In genomic region chr10:49285232-49285631, GRCh38 we compare ENCODE assay signal across 16 cellular contexts. TPM values are rescaled to one million over a fixed set of nuclear protein-coding genes. Genes with fewer than 3 reads are reported as not detected.
DNase-seq lines count a peak whose midpoint lies in the region; ATAC-seq and TF ChIP-seq lines count a peak whose summit lies in the region.
"Had no signal": no experiment of that assay in that cellular context is flagged by ENCODE, and none has a peak within 500 bp of the region (broad histone marks: within the 10 kb centered on the region; RNA-seq: fewer than 3 reads in every experiment).

No MANE protein-coding gene starts in this region.

- in situ Hi-C loops in gastrocnemius medialis (cut with MboI; ENCODE audit: low sequenced_read_pairs in 4 of 4) = no loop called here

- H3K9ac ChIP-seq in SK-N-SH (no peak overlapping the region), PC-3 (ENCODE audit: low read length) (no peak overlapping the region)

- H3K4me2 ChIP-seq in SK-N-SH (no peak overlapping the region), PC-3 (ENCODE audit: low read length) (no peak overlapping the region), hepatocyte (no peak overlapping the region)

- no peaks in the 10 kb centered on the region for H3K9me2 ChIP-seq in SK-N-SH
- no peaks in the 10 kb centered on the region for H3K9me2 ChIP-seq in PC-3 (replicated peaks; ENCODE audit: low read length)
- no peaks in the 10 kb centered on the region for H3K9me2 ChIP-seq in hepatocyte (replicated peaks; ENCODE audit: insufficient read depth)

- no peak for TF ChIP-seq EP300 in SK-N-SH (IDR thresholded peaks at IDR 0.05; ENCODE audit: borderline replicate concordance in 1 of 2, low read depth in 1 of 2, low read length in 1 of 2)

- H3K9me3 ChIP-seq in SK-N-SH = no peaks in the 10 kb centered on the region
- H3K9me3 ChIP-seq in PC-3 (ENCODE audit: low read length) = no peaks in the 10 kb centered on the region
- no peaks in the 10 kb centered on the region for H3K9me3 ChIP-seq in gastrocnemius medialis
- H3K9me3 ChIP-seq in hepatocyte (ENCODE audit: low read depth) = no peaks in the 10 kb centered on the region

- no peak for TF ChIP-seq CTCF in SK-N-SH (IDR thresholded peaks at IDR 0.05)
- no peak for TF ChIP-seq CTCF in PC-3 (conservative IDR thresholded peaks at IDR 0.05; ENCODE audit: low read depth, low read length)
- TF ChIP-seq CTCF in gastrocnemius medialis (IDR thresholded peaks at IDR 0.05 in 4 of 5, conservative IDR thresholded peaks at IDR 0.05 in 1 of 5) = no peak
- no peak for TF ChIP-seq CTCF in RWPE1 (conservative IDR thresholded peaks at IDR 0.05; ENCODE audit: low read depth)
- no peak for TF ChIP-seq CTCF in hepatocyte (IDR thresholded peaks at IDR 0.05; ENCODE audit: poor library complexity)

- H3K27me3 ChIP-seq in SK-N-SH (ENCODE audit: insufficient read depth) (no peaks in the 10 kb centered on the region), PC-3 (ENCODE audit: low read length) (peaks cover 67% of the 10 kb centered on the region), gastrocnemius medialis (no peaks in the 10 kb centered on the region), hepatocyte (peaks cover 2% of the 10 kb centered on the region)
- H3K27me3 ChIP-seq: brain microvascular endothelial cell had no signal

- CTCF ChIA-PET in SK-N-SH (lab: Yijun Ruan, JAX) (no interaction called here), PC-3 (lab: Charles Lee) (no interaction called here), RWPE1 (lab: Yijun Ruan, JAX) (no interaction called here)

- WGBS in SK-N-SH (ENCODE audit: low lambda C conversion rate) = 30% methylated on average over 3 of the region's 3 CpGs
- WGBS in hepatocyte (ENCODE audit: low lambda C conversion rate, missing lambda C conversion rate) = 91% methylated on average over 3 of the region's 3 CpGs

- POLR2A ChIA-PET in SK-N-SH (lab: Yijun Ruan, JAX) = no interaction called here
- POLR2A ChIA-PET in PC-3 (lab: Charles Lee; ENCODE audit: unreplicated experiment) = no interaction called here
- POLR2A ChIA-PET in RWPE1 (lab: Yijun Ruan, JAX; ENCODE audit: low non-redundant PET) = no interaction called here

- DNase-seq in SK-N-SH (no peak), PC-3 (peak; percentile 25), cardiac septum (ENCODE audit: low spot score) (peak; percentile 27), gastrocnemius medialis (no peak), RWPE1 (ENCODE audit: low spot score) (no peak), hepatocyte (ENCODE audit: low spot score) (no peak)
- DNase-seq: activated effector memory CD4-positive, alpha-beta T cell treated with anti-CD3 and anti-CD28 coated beads, Interleukin-2, amount 50 U/mL, for 16 hours; brain microvascular endothelial cell; COR-L47; left colon; NCI-H1436 treated with DMSO at 0.1 percent for 48 hours; NCI-H69; SW 1271 had no signal

- H3K79me2 ChIP-seq in SK-N-SH (ENCODE audit: insufficient read depth) (no peaks in the 10 kb centered on the region), PC-3 (ENCODE audit: low read length) (no peaks in the 10 kb centered on the region), hepatocyte (no peaks in the 10 kb centered on the region)

- intact Hi-C loops in PC-3 (cut with micrococcal nuclease) = no loop called here
- intact Hi-C loops in cardiac septum (cut with DNase I) = no loop called here
- intact Hi-C loops in gastrocnemius medialis (cut with DNase I; ENCODE audit: low total_unique reads) = no loop called here

- TF ChIP-seq POLR2A in gastrocnemius medialis (IDR thresholded peaks at IDR 0.05) = no peak

- H3K27ac ChIP-seq in SK-N-SH (ENCODE audit: low read depth in 2 of 2, low read length in 1 of 2) (no peak overlapping the region), PC-3 (ENCODE audit: low read length) (no peak overlapping the region), gastrocnemius medialis (peak overlapping the region; percentile 79 to 100 (median 86)), RWPE1 (no peak overlapping the region), hepatocyte (no peak overlapping the region)
- H3K27ac ChIP-seq: brain microvascular endothelial cell had no signal

- H3K4me1 ChIP-seq in SK-N-SH (ENCODE audit: control insufficient read depth in 1 of 2, insufficient read depth in 2 of 2, low read depth in 1 of 2, low read length in 1 of 2) = peaks cover 0 to 42% of the 10 kb centered on the region in 2 experiments; a peak in 2 of 4 replicates
- no peaks in the 10 kb centered on the region for H3K4me1 ChIP-seq in PC-3 (ENCODE audit: insufficient read depth, low read length)
- H3K4me1 ChIP-seq in gastrocnemius medialis = peaks cover 48 to 66% of the 10 kb centered on the region in 2 donors
- H3K4me1 ChIP-seq in hepatocyte (ENCODE audit: insufficient read depth) = no peaks in the 10 kb centered on the region

- TF ChIP-seq RAD21 in SK-N-SH (IDR thresholded peaks at IDR 0.05; ENCODE audit: low read length) = no peak

- ATAC-seq in SK-N-SH treated with all-trans-retinoic acid at 6 μM for 48 hours = no peak
- no peak for ATAC-seq in PC-3
- ATAC-seq in gastrocnemius medialis = peak; percentile 15 to 20
- no peak for ATAC-seq in HG02759 (IDR thresholded peaks at IDR 0.05; ENCODE audit: unreplicated experiment)
- ATAC-seq: left colon had no signal

- H2AFZ ChIP-seq in SK-N-SH (ENCODE audit: low read depth) (no peak overlapping the region), PC-3 (ENCODE audit: low read length) (no peak overlapping the region), hepatocyte (no peak overlapping the region)

- H3K36me3 ChIP-seq in SK-N-SH (replicated peaks in 1 of 2; ENCODE audit: control insufficient read depth in 1 of 2, insufficient read depth in 2 of 2, low read length in 1 of 2) (no peaks in the 10 kb centered on the region), PC-3 (ENCODE audit: low read depth, low read length) (no peaks in the 10 kb centered on the region), gastrocnemius medialis (no peaks in the 10 kb centered on the region), hepatocyte (replicated peaks; ENCODE audit: insufficient read depth, low read depth) (no peaks in the 10 kb centered on the region)
- H3K36me3 ChIP-seq: brain microvascular endothelial cell had no signal

- no TSS peak for BruUV-seq in PC-3 (replicated peaks; lab: Mats Ljungman, UMichigan)

- no peak overlapping the region for H3K4me3 ChIP-seq in SK-N-SH (ENCODE audit: low read depth in 2 of 2, low read length in 1 of 2)
- H3K4me3 ChIP-seq in PC-3 (ENCODE audit: low read length) = no peak overlapping the region
- no peak overlapping the region for H3K4me3 ChIP-seq in gastrocnemius medialis
- H3K4me3 ChIP-seq in hepatocyte = no peak overlapping the region

- H4K20me1 ChIP-seq in SK-N-SH (ENCODE audit: insufficient read depth) (no peaks in the 10 kb centered on the region), PC-3 (ENCODE audit: low read length) (no peaks in the 10 kb centered on the region), hepatocyte (ENCODE audit: insufficient read depth, poor library complexity, severe bottlenecking) (no peaks in the 10 kb centered on the region)

- H3F3A ChIP-seq in SK-N-SH (replicated peaks; ENCODE audit: insufficient read depth) (no peaks in the 10 kb centered on the region), PC-3 (ENCODE audit: low read length, unreplicated experiment) (no peaks in the 10 kb centered on the region)

TF ChIP-seq in SK-N-SH treated with all-trans-retinoic acid at 6 μM for 48 hours, 23 proteins besides CTCF, POLR2A, EP300 and RAD21:
- TF ChIP-seq ZNF8 (CRISPR knock-in tag; IDR thresholded peaks at IDR 0.05) (peak; percentile 52; the same call in 1 of the 2 replicates), CSDC2 (CRISPR knock-in tag; IDR thresholded peaks at IDR 0.05) (no peak)

TF ChIP-seq in SK-N-SH, 30 proteins besides CTCF, POLR2A, EP300 and RAD21:
- no peak for TF ChIP-seq MEF2A (IDR thresholded peaks at IDR 0.05; ENCODE audit: borderline replicate concordance, low read depth)
- TF ChIP-seq FOXJ3 (CRISPR knock-in tag; IDR thresholded peaks at IDR 0.05) = no peak
- TF ChIP-seq RFX5 (IDR thresholded peaks at IDR 0.05; ENCODE audit: low read length) = no peak
- TF ChIP-seq ELF1 (IDR thresholded peaks at IDR 0.05) = no peak
- no peak for TF ChIP-seq MXI1 (IDR thresholded peaks at IDR 0.05; ENCODE audit: low read depth, low read length)
- no peak for TF ChIP-seq CHD2 (IDR thresholded peaks at IDR 0.05; ENCODE audit: low read length, partially characterized antibody)

RNA-seq across cellular contexts. Expression of gene C10orf71, which starts 13.7 kb away (rescaled TPM):
- not detected in 2 replicates for polyA plus RNA-seq in SK-N-SH (2012; rRNA removed)
- polyA plus RNA-seq in SK-N-SH (2012; cell fraction: cytosol; rRNA removed) = not detected in 2 replicates
- not detected in 2 replicates for polyA plus RNA-seq in SK-N-SH (2012; cell fraction: nucleus; rRNA removed)
- total RNA-seq in PC-3 (2014; rRNA removed) = not detected in 2 replicates
- total RNA-seq in cardiac septum = 163 TPM
- 100 to 1,000 TPM in 1 of 4 donors, 10 to 100 TPM in 3; 26.5 to 208 (median 69.6) TPM for total RNA-seq in gastrocnemius medialis
- not detected in 2 replicates for total RNA-seq in hepatocyte
- polyA plus RNA-seq in hepatocyte = not detected in 2 replicates
- total RNA-seq: A172, left colon had no signal

Comparison
In these comparisons a context has a peak if more than half of its experiments do, and no peak if none do; other contexts are left out.
1. ATAC-seq: peak in gastrocnemius medialis (2 of 2); none in SK-N-SH treated with all-trans-retinoic acid at 6 μM for 48 hours (single experiment), PC-3 (single experiment) and HG02759 (single experiment).
2. DNase-seq: peak in PC-3 (single experiment) and cardiac septum (single experiment); none in SK-N-SH (single experiment), gastrocnemius medialis (0 of 2), RWPE1 (single experiment) and hepatocyte (single experiment).
3. H3K27ac ChIP-seq: peak in gastrocnemius medialis (4 of 4); none in SK-N-SH (0 of 2), PC-3 (single experiment), RWPE1 (single experiment) and hepatocyte (single experiment).
4. RNA of gene C10orf71, which starts 13.7 kb away (total RNA-seq): 163 TPM in cardiac septum (single experiment) and 26.5 to 208 TPM in gastrocnemius medialis; not detected in PC-3 and not detected in hepatocyte; every median in the first group is over 10 times any median in the second.